ENCODE assay signal across 26 cellular contexts in genomic region chr13:65836066-65836465, GRCh38.
"Had no signal": no experiment of that assay in that cellular context is flagged by ENCODE, and none has a peak within 500 bp of the region (broad histone marks: within the 10 kb centered on the region; RNA-seq: fewer than 3 reads in every experiment).

No MANE protein-coding gene starts in this region.

- H3K36me3 Mint-ChIP-seq: activated CD8-positive, alpha-beta memory T cell treated with anti-CD3 and anti-CD28 coated beads, Interleukin-2, amount 10 ng/mL, durations not matched to agents 7 days and 5 days; activated naive CD8-positive, alpha-beta T cell treated with anti-CD3 and anti-CD28 coated beads, Interleukin-2, amount 10 ng/mL, durations not matched to agents 7 days and 5 days; memory B cell; naive thymus-derived CD4-positive, alpha-beta T cell; neural progenitor cell had no signal

- DNase-seq: activated CD4-positive, alpha-beta memory T cell treated with anti-CD3 and anti-CD28 coated beads, Interleukin-2, amount 10 ng/mL, durations not matched to agents 7 days and 5 days; activated CD4-positive, alpha-beta T cell treated with anti-CD3 and anti-CD28 coated beads for 48 hours; activated CD4-positive, CD25-positive, alpha-beta regulatory T cell; activated CD8-positive, alpha-beta memory T cell treated with anti-CD3 and anti-CD28 coated beads, Interleukin-2, amount 10 ng/mL, durations not matched to agents 7 days and 5 days; activated naive CD4-positive, alpha-beta T cell; activated naive CD8-positive, alpha-beta T cell treated with anti-CD3 and anti-CD28 coated beads, Interleukin-2, amount 10 ng/mL, durations not matched to agents 7 days and 5 days; activated T-cell treated with anti-CD3 and anti-CD28 coated beads, Interleukin-2, amount 50 U/mL, for 1 hour; amygdala; caudate nucleus; heart left ventricle; kidney glomerular epithelial cell; left ventricle myocardium superior; mucosa of descending colon; naive thymus-derived CD4-positive, alpha-beta T cell; psoas muscle; stimulated activated CD4-positive, alpha-beta T cell treated with anti-CD3 and anti-CD28 coated beads, Interleukin-4, amount 100 ng/mL, for 1 hour; stimulated activated naive CD8-positive, alpha-beta T cell treated with anti-CD3 and anti-CD28 coated beads, Interleukin-15, amount 100 ng/mL, for 72 hours; transverse colon; uterus had no signal

- H3K4me3 Mint-ChIP-seq: activated CD4-positive, alpha-beta memory T cell treated with anti-CD3 and anti-CD28 coated beads, Interleukin-2, amount 10 ng/mL, durations not matched to agents 7 days and 5 days; activated CD8-positive, alpha-beta memory T cell treated with anti-CD3 and anti-CD28 coated beads, Interleukin-2, amount 10 ng/mL, durations not matched to agents 7 days and 5 days; activated naive CD8-positive, alpha-beta T cell treated with anti-CD3 and anti-CD28 coated beads, Interleukin-2, amount 10 ng/mL, durations not matched to agents 7 days and 5 days; activated T-helper 17 cell treated with anti-CD3 and anti-CD28 coated beads, Interleukin-2, amount 50 U/mL, for 72 hours; memory B cell; naive thymus-derived CD4-positive, alpha-beta T cell; neural progenitor cell; stimulated activated naive CD8-positive, alpha-beta T cell treated with anti-CD3 and anti-CD28 coated beads, Interleukin-15, amount 100 ng/mL, for 72 hours had no signal

- H3K4me1 Mint-ChIP-seq: activated CD4-positive, alpha-beta memory T cell treated with anti-CD3 and anti-CD28 coated beads, Interleukin-2, amount 10 ng/mL, durations not matched to agents 7 days and 5 days; activated CD8-positive, alpha-beta memory T cell treated with anti-CD3 and anti-CD28 coated beads, Interleukin-2, amount 10 ng/mL, durations not matched to agents 7 days and 5 days; activated naive CD8-positive, alpha-beta T cell treated with anti-CD3 and anti-CD28 coated beads, Interleukin-2, amount 10 ng/mL, durations not matched to agents 7 days and 5 days; activated T-helper 17 cell treated with anti-CD3 and anti-CD28 coated beads, Interleukin-2, amount 50 U/mL, for 72 hours; memory B cell; naive thymus-derived CD4-positive, alpha-beta T cell; neural progenitor cell; stimulated activated naive CD8-positive, alpha-beta T cell treated with anti-CD3 and anti-CD28 coated beads, Interleukin-15, amount 100 ng/mL, for 72 hours had no signal

- H3K27ac Mint-ChIP-seq: activated CD4-positive, alpha-beta memory T cell treated with anti-CD3 and anti-CD28 coated beads, Interleukin-2, amount 10 ng/mL, durations not matched to agents 7 days and 5 days; activated CD8-positive, alpha-beta memory T cell treated with anti-CD3 and anti-CD28 coated beads, Interleukin-2, amount 10 ng/mL, durations not matched to agents 7 days and 5 days; activated naive CD8-positive, alpha-beta T cell treated with anti-CD3 and anti-CD28 coated beads, Interleukin-2, amount 10 ng/mL, durations not matched to agents 7 days and 5 days; activated T-helper 17 cell treated with anti-CD3 and anti-CD28 coated beads, Interleukin-2, amount 50 U/mL, for 72 hours; memory B cell; naive thymus-derived CD4-positive, alpha-beta T cell; neural progenitor cell; stimulated activated naive CD8-positive, alpha-beta T cell treated with anti-CD3 and anti-CD28 coated beads, Interleukin-15, amount 100 ng/mL, for 72 hours had no signal

- H3K27me3 Mint-ChIP-seq: activated CD4-positive, alpha-beta memory T cell treated with anti-CD3 and anti-CD28 coated beads, Interleukin-2, amount 10 ng/mL, durations not matched to agents 7 days and 5 days; activated CD8-positive, alpha-beta memory T cell treated with anti-CD3 and anti-CD28 coated beads, Interleukin-2, amount 10 ng/mL, durations not matched to agents 7 days and 5 days; activated naive CD8-positive, alpha-beta T cell treated with anti-CD3 and anti-CD28 coated beads, Interleukin-2, amount 10 ng/mL, durations not matched to agents 7 days and 5 days; activated T-helper 17 cell treated with anti-CD3 and anti-CD28 coated beads, Interleukin-2, amount 50 U/mL, for 72 hours; memory B cell; naive thymus-derived CD4-positive, alpha-beta T cell; stimulated activated naive CD8-positive, alpha-beta T cell treated with anti-CD3 and anti-CD28 coated beads, Interleukin-15, amount 100 ng/mL, for 72 hours had no signal

- ATAC-seq: activated CD8-positive, alpha-beta memory T cell treated with anti-CD3 and anti-CD28 coated beads, Interleukin-2, amount 10 ng/mL, durations not matched to agents 7 days and 5 days; activated T-helper 17 cell treated with anti-CD3 and anti-CD28 coated beads, Interleukin-2, amount 50 U/mL, for 72 hours; body of pancreas; esophagus mucosa; gastroesophageal sphincter; heart left ventricle; left ventricle myocardium superior; mucosa of descending colon; naive thymus-derived CD4-positive, alpha-beta T cell; psoas muscle; sciatic nerve; stimulated activated naive CD8-positive, alpha-beta T cell treated with anti-CD3 and anti-CD28 coated beads, Interleukin-15, amount 100 ng/mL, for 72 hours had no signal

- H3K9me3 Mint-ChIP-seq: activated naive CD8-positive, alpha-beta T cell treated with anti-CD3 and anti-CD28 coated beads, Interleukin-2, amount 10 ng/mL, durations not matched to agents 7 days and 5 days; memory B cell; neural progenitor cell; stimulated activated naive CD8-positive, alpha-beta T cell treated with anti-CD3 and anti-CD28 coated beads, Interleukin-15, amount 100 ng/mL, for 72 hours had no signal
